3 cellular contexts compared by ENCODE assay signal in genomic region chr9:131000526-131000925, GRCh38. TPM values are rescaled to one million over a fixed set of nuclear protein-coding genes. Genes with fewer than 3 reads are reported as not detected.
"Had no signal": no experiment of that assay in that cellular context is flagged by ENCODE, and none has a peak within 500 bp of the region (broad histone marks: within the 10 kb centered on the region; RNA-seq: fewer than 3 reads in every experiment).

No MANE protein-coding gene starts in this region.

RNA-seq across cellular contexts. Expression of gene LAMC3, which starts 8.4 kb away (rescaled TPM):
- total RNA-seq: activated B cell treated with CpG ODN at 0.5 μM for 24 hours; activated CD4-positive, alpha-beta memory T cell treated with anti-CD3 and anti-CD28 coated beads, Interleukin-2, amount 10 ng/mL, durations not matched to agents 7 days and 5 days; activated CD8-positive, alpha-beta T cell treated with anti-CD3 and anti-CD28 coated beads, Interleukin-2, amount 10 ng/mL, durations not matched to agents 7 days and 5 days had no signal
